ENCODE assay signal across 19 cellular contexts in genomic region chr11:69436041-69436982, GRCh38. TPM values are rescaled to one million over a fixed set of nuclear protein-coding genes. Genes with fewer than 3 reads are reported as not detected.
A peak's percentile ranks its signal among the peaks of the same experiment; 100 is the strongest.
DNase-seq lines count a peak whose midpoint lies in the region; ATAC-seq and TF ChIP-seq lines count a peak whose summit lies in the region.
"Had no signal": no experiment of that assay in that cellular context is flagged by ENCODE, and none has a peak within 500 bp of the region (broad histone marks: within the 10 kb centered on the region; RNA-seq: fewer than 3 reads in every experiment).

No MANE protein-coding gene starts in this region.

- H3K4me3 ChIP-seq in mammary epithelial cell (replicated peaks in 1 of 3; ENCODE audit: insufficient read depth in 1 of 3, low read depth in 2 of 3, low read length in 3 of 3) (no peak overlapping the region), breast epithelium (no peak overlapping the region), mesenchymal stem cell (ENCODE audit: insufficient read depth in 1 of 2, low read depth in 1 of 2, low read length in 2 of 2) (no peak overlapping the region), colonic mucosa (no peak overlapping the region)
- H3K4me3 ChIP-seq: GM12878 had no signal

- no peak overlapping the region for H2BK120ac ChIP-seq in mesenchymal stem cell (ENCODE audit: low read depth, low read length)

- dilution Hi-C loops in mammary epithelial cell (cut with HindIII; ENCODE audit: low sequenced_read_pairs), result no loop called here

- no peak for DNase-seq in mammary epithelial cell
- DNase-seq in breast epithelium (ENCODE audit: low spot score in 2 of 2), result no peak
- DNase-seq in UCSD-AML1 (lab: John Stamatoyannopoulos, UW; ENCODE audit: unreplicated experiment), result peak; percentile 58
- no peak for DNase-seq in mesenchymal stem cell
- no peak for DNase-seq in colonic mucosa
- DNase-seq in stimulated activated CD4-positive, alpha-beta T cell treated with anti-CD3 and anti-CD28 coated beads, Interleukin-15, amount 100 ng/mL, for 24 hours, result no peak
- DNase-seq: activated CD4-positive, alpha-beta memory T cell treated with anti-CD3 and anti-CD28 coated beads, Interleukin-2, amount 10 ng/mL, durations not matched to agents 7 days and 5 days; CD8-positive, alpha-beta T cell; cerebellar nuclear complex; NCI-H2081; NCI-H748 treated with DMSO at 0.1 percent for 48 hours; SHP77 treated with DMSO at 0.1 percent for 48 hours; stimulated activated CD4-positive, alpha-beta T cell treated with anti-CD3 and anti-CD28 coated beads, Interleukin-12 subunit alpha, Interleukin-12 subunit beta, amount 100 ng/mL, for 4 hours had no signal

- intact Hi-C loops in mammary epithelial cell (cut with micrococcal nuclease), result loop anchor here (5.0 kb wide), 2 partner anchors 151 to 334 kb away; no protein-coding TSS in a partner anchor
- intact Hi-C loops in breast epithelium (cut with DNase I; ENCODE audit: low total_unique reads), result loop anchor here (5.0 kb wide), 1 partner anchor 841 kb away; no protein-coding TSS in a partner anchor
- intact Hi-C loops in colonic mucosa (cut with DNase I), result no loop called here

- in situ Hi-C loops in mammary epithelial cell (cut with MboI; ENCODE audit: low sequenced_read_pairs in 2 of 2), result loop anchor here in 1 of 2 donors (25.0 kb wide), 2 partner anchors 201 to 324 kb away; partner anchors contain the start of gene CCND1

- no peak overlapping the region for H2BK15ac ChIP-seq in mesenchymal stem cell (ENCODE audit: low read depth, poor library complexity, severe bottlenecking)

- peak overlapping the region in 1 of 2 experiments; percentile 87 for H3K14ac ChIP-seq in mesenchymal stem cell (ENCODE audit: low read length in 2 of 2)

- H3K23ac ChIP-seq in mesenchymal stem cell (ENCODE audit: low read length in 2 of 2), result peak overlapping the region in 1 of 2 experiments; percentile 68

- peak overlapping the region; percentile 83 for H4K8ac ChIP-seq in mesenchymal stem cell (ENCODE audit: low read length)

- H2AFZ ChIP-seq in mammary epithelial cell (ENCODE audit: low read depth, low read length) (peak overlapping the region; percentile 64), mesenchymal stem cell (ENCODE audit: low read depth, low read length) (no peak overlapping the region)
- H2AFZ ChIP-seq: parathyroid adenoma had no signal

- H2AK5ac ChIP-seq in mesenchymal stem cell (ENCODE audit: low read length, severe bottlenecking), result peak overlapping the region; percentile 37

- H3K18ac ChIP-seq in mesenchymal stem cell (ENCODE audit: low read depth in 1 of 2, low read length in 2 of 2), result peak overlapping the region; percentile 30 to 89

- no peak overlapping the region for H3K4me2 ChIP-seq in mammary epithelial cell (ENCODE audit: insufficient read depth, low read depth, low read length)
- no peak overlapping the region for H3K4me2 ChIP-seq in mesenchymal stem cell (ENCODE audit: low read length, poor library complexity, severe bottlenecking)

- BruUV-seq in mammary epithelial cell (replicated peaks; lab: Mats Ljungman, UMichigan), result no TSS peak

- no peaks in the 10 kb centered on the region for H3K9me3 ChIP-seq in mammary epithelial cell (replicated peaks; ENCODE audit: insufficient read depth, low read length)
- no peaks in the 10 kb centered on the region for H3K9me3 ChIP-seq in breast epithelium
- H3K9me3 ChIP-seq in mesenchymal stem cell (ENCODE audit: control insufficient read depth, low read length), result no peaks in the 10 kb centered on the region
- H3K9me3 ChIP-seq in colonic mucosa, result no peaks in the 10 kb centered on the region

- H3K79me2 ChIP-seq in mammary epithelial cell (ENCODE audit: insufficient read depth, low read length), result no peaks in the 10 kb centered on the region
- H3K79me2 ChIP-seq: parathyroid adenoma had no signal

- H2BK12ac ChIP-seq in mesenchymal stem cell (ENCODE audit: low read length in 2 of 2), result peak overlapping the region; percentile 38 to 79

- H3K36me3 ChIP-seq in mammary epithelial cell (ENCODE audit: insufficient read depth, low read length) (no peaks in the 10 kb centered on the region), breast epithelium (no peaks in the 10 kb centered on the region), mesenchymal stem cell (ENCODE audit: control insufficient read depth in 1 of 2, insufficient read depth in 2 of 2, low read depth in 1 of 2, low read length in 2 of 2) (peaks cover 0 to 3% of the 10 kb centered on the region in 2 experiments), colonic mucosa (no peaks in the 10 kb centered on the region)

- TF ChIP-seq CTCF in mammary epithelial cell (conservative IDR thresholded peaks at IDR 0.05 in 1 of 2, IDR thresholded peaks at IDR 0.05 in 1 of 2; ENCODE audit: extremely low read depth in 1 of 2, insufficient read depth in 1 of 2, low read depth in 1 of 2, low read length in 2 of 2) (no peak), breast epithelium (IDR thresholded peaks at IDR 0.05) (no peak), colonic mucosa (IDR thresholded peaks at IDR 0.05) (no peak)

- no peaks in the 10 kb centered on the region for H3K27me3 ChIP-seq in mammary epithelial cell (ENCODE audit: insufficient read depth, low read length)
- no peaks in the 10 kb centered on the region for H3K27me3 ChIP-seq in breast epithelium
- no peaks in the 10 kb centered on the region for H3K27me3 ChIP-seq in mesenchymal stem cell (ENCODE audit: control insufficient read depth in 1 of 2, insufficient read depth in 1 of 2, low read length in 2 of 2)
- H3K27me3 ChIP-seq in colonic mucosa, result no peaks in the 10 kb centered on the region

- CTCF ChIA-PET in mammary epithelial cell (lab: Charles Lee; ENCODE audit: low non-redundant PET), result interaction anchor here (0.7 kb wide), 1 partner anchor 152 kb away, joined by 4 read pairs; no protein-coding TSS in a partner anchor

- 97% methylated on average over 20 of the region's 22 CpGs for WGBS in mammary epithelial cell (ENCODE audit: low coverage, missing lambda C conversion rate)
- 98% methylated on average over 22 of the region's 22 CpGs for WGBS in mesenchymal stem cell

- H3K79me1 ChIP-seq in mesenchymal stem cell (replicated peaks; ENCODE audit: low read length, poor library complexity, severe bottlenecking), result no peaks in the 10 kb centered on the region

- ATAC-seq in HG03460 (IDR thresholded peaks at IDR 0.05; ENCODE audit: unreplicated experiment), result no peak
- ATAC-seq in HG03565 (IDR thresholded peaks at IDR 0.05; ENCODE audit: unreplicated experiment), result no peak
- ATAC-seq: CD8-positive, alpha-beta T cell; GM12878 had no signal

- TF ChIP-seq POLR2A in breast epithelium (IDR thresholded peaks at IDR 0.05), result no peak

- no peaks in the 10 kb centered on the region for H4K20me1 ChIP-seq in mammary epithelial cell (ENCODE audit: insufficient read depth, low read length)

- H3K27ac ChIP-seq in mammary epithelial cell (ENCODE audit: insufficient read depth, low read depth, low read length) (no peak overlapping the region), breast epithelium (no peak overlapping the region), mesenchymal stem cell (ENCODE audit: low read length, poor library complexity, severe bottlenecking) (no peak overlapping the region), colonic mucosa (no peak overlapping the region)
- H3K27ac ChIP-seq: 22Rv1, parathyroid adenoma had no signal

- H4K91ac ChIP-seq in mesenchymal stem cell (ENCODE audit: low read length), result peak overlapping the region; percentile 93

- H2BK5ac ChIP-seq in mesenchymal stem cell (ENCODE audit: low read depth, low read length, poor library complexity, severe bottlenecking), result no peak overlapping the region

- H3K4ac ChIP-seq in mesenchymal stem cell (ENCODE audit: low read depth in 1 of 2, low read length in 2 of 2), result peak overlapping the region; percentile 24 to 47

- peaks cover 42% of the 10 kb centered on the region for H3K4me1 ChIP-seq in mammary epithelial cell (ENCODE audit: insufficient read depth, low read length)
- H3K4me1 ChIP-seq in breast epithelium, result no peaks in the 10 kb centered on the region
- H3K4me1 ChIP-seq in mesenchymal stem cell (ENCODE audit: control insufficient read depth, insufficient read depth, low read depth, low read length), result peaks cover 20% of the 10 kb centered on the region
- H3K4me1 ChIP-seq in colonic mucosa, result no peaks in the 10 kb centered on the region
- H3K4me1 ChIP-seq: parathyroid adenoma had no signal

- H3K9ac ChIP-seq in mammary epithelial cell (ENCODE audit: insufficient read depth, low read length), result no peak overlapping the region
- H3K9ac ChIP-seq in mesenchymal stem cell (ENCODE audit: low read length), result no peak overlapping the region
- no peak overlapping the region for H3K9ac ChIP-seq in colonic mucosa (ENCODE audit: low read depth in 2 of 2, low read length in 2 of 2)
- H3K9ac ChIP-seq: parathyroid adenoma had no signal

RNA-seq across cellular contexts. Expression of gene LINC01488, which starts 45.2 kb away (rescaled TPM):
- total RNA-seq in mammary epithelial cell, result not detected
- not detected for polyA plus RNA-seq in mammary epithelial cell
- 0.16 TPM for polyA minus RNA-seq in mammary epithelial cell
- total RNA-seq in breast epithelium, result not detected
- polyA plus RNA-seq in mesenchymal stem cell (2013, experiment 1 of 2), result not detected
- not detected for polyA plus RNA-seq in mesenchymal stem cell (2013, experiment 2 of 2)
- total RNA-seq in colonic mucosa, result not detected
- total RNA-seq: activated CD4-positive, alpha-beta memory T cell treated with anti-CD3 and anti-CD28 coated beads, Interleukin-2, amount 10 ng/mL, durations not matched to agents 7 days and 5 days; CD8-positive, alpha-beta T cell; glomerular endothelial cell; GM12878 had no signal
- polyA plus RNA-seq: GM12878 had no signal
